Comparison of ENCODE assay signal across 1 cellular context in the genomic region with DNA sequence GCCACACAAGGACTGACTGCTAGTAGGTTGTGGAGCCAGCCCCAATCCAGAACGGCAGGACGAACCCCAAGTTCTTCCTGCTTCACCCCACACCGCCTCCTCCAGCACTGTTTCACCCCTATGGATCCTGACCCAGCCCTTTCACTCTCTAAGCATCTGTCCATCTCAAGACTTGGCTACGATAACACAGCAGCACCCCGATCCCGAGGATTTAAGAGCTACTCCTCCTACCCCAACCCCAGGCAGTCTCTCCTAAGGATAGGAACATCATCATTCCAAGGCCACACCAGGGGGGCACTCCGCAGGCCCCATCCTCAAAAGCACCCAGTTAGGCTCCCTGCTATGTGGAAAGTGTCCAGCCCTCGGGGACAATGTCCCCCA.
TF ChIP-seq lines count a peak whose summit lies in the region.

No MANE protein-coding gene starts in this region.

TF ChIP-seq in HepG2, 621 proteins besides CTCF, POLR2A, EP300 and RAD21 (continued from another document and continues in another):
- TF ChIP-seq ZNF766 (CRISPR knock-in tag; IDR thresholded peaks at IDR 0.05; ENCODE audit: borderline replicate concordance), result no peak
- TF ChIP-seq SP4 (CRISPR knock-in tag; IDR thresholded peaks at IDR 0.05), result no peak
- TF ChIP-seq, protein P1, sequence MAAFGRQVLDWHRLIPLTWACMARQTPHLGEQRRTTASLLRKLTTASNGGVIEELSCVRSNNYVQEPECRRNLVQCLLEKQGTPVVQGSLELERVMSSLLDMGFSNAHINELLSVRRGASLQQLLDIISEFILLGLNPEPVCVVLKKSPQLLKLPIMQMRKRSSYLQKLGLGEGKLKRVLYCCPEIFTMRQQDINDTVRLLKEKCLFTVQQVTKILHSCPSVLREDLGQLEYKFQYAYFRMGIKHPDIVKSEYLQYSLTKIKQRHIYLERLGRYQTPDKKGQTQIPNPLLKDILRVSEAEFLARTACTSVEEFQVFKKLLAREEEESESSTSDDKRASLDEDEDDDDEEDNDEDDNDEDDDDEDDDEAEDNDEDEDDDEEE (CRISPR knock-in tag; IDR thresholded peaks at IDR 0.05), result no peak; the same call in 1 of the 2 replicates
- no peak for TF ChIP-seq REXO4 (CRISPR knock-in tag; IDR thresholded peaks at IDR 0.05; ENCODE audit: borderline replicate concordance)
- no peak for TF ChIP-seq SKI (IDR thresholded peaks at IDR 0.05; ENCODE audit: partially characterized antibody)
- TF ChIP-seq ATF2 (CRISPR knock-in tag; IDR thresholded peaks at IDR 0.05), result no peak
- no peak for TF ChIP-seq BHLHE40 (IDR thresholded peaks at IDR 0.05; ENCODE audit: low read length)
- 0 out of 2 replicates have a peak, but pooled peaks have one; percentile 14 for TF ChIP-seq NRL (CRISPR knock-in tag; IDR thresholded peaks at IDR 0.05; ENCODE audit: borderline replicate concordance)
- TF ChIP-seq HOXA9 (CRISPR knock-in tag; IDR thresholded peaks at IDR 0.05; ENCODE audit: borderline replicate concordance), result 0 out of 2 replicates have a peak, but pooled peaks have one; percentile 15
- no peak for TF ChIP-seq ZNF256 (CRISPR knock-in tag; conservative IDR thresholded peaks at IDR 0.05)
- no peak for TF ChIP-seq ZNF460 (CRISPR knock-in tag; IDR thresholded peaks at IDR 0.05; ENCODE audit: borderline replicate concordance)
- no peak for TF ChIP-seq ZBTB44 (CRISPR knock-in tag; IDR thresholded peaks at IDR 0.05)
- TF ChIP-seq ZNF24 (IDR thresholded peaks at IDR 0.05), result no peak
- TF ChIP-seq DBP (CRISPR knock-in tag; IDR thresholded peaks at IDR 0.05; ENCODE audit: not compliant biosample characterization), result no peak
- TF ChIP-seq RFXAP (CRISPR knock-in tag; IDR thresholded peaks at IDR 0.05; ENCODE audit: borderline replicate concordance), result no peak
- TF ChIP-seq CBX1 (IDR thresholded peaks at IDR 0.05; ENCODE audit: low read depth), result no peak
- no peak for TF ChIP-seq MTF1 (CRISPR knock-in tag; IDR thresholded peaks at IDR 0.05)
- no peak for TF ChIP-seq ADNP (CRISPR knock-in tag; IDR thresholded peaks at IDR 0.05)
- no peak for TF ChIP-seq ZNF597 (CRISPR knock-in tag; IDR thresholded peaks at IDR 0.05)
- TF ChIP-seq TOPORS (CRISPR knock-in tag; IDR thresholded peaks at IDR 0.05), result no peak
- TF ChIP-seq DR1 (CRISPR knock-in tag; IDR thresholded peaks at IDR 0.05), result no peak
- TF ChIP-seq HMGXB3 (CRISPR knock-in tag; IDR thresholded peaks at IDR 0.05; ENCODE audit: borderline replicate concordance), result no peak
- TF ChIP-seq NFKB2 (CRISPR knock-in tag; IDR thresholded peaks at IDR 0.05; ENCODE audit: borderline replicate concordance), result no peak
- no peak for TF ChIP-seq ELF4 (CRISPR knock-in tag; IDR thresholded peaks at IDR 0.05; ENCODE audit: borderline replicate concordance)
- peak; percentile 45; the same call in 1 of the 2 replicates for TF ChIP-seq ZNF609 (CRISPR knock-in tag; IDR thresholded peaks at IDR 0.05; ENCODE audit: borderline replicate concordance)
- no peak for TF ChIP-seq CEBPZ (IDR thresholded peaks at IDR 0.05; ENCODE audit: low read length)
- TF ChIP-seq, protein P2, sequence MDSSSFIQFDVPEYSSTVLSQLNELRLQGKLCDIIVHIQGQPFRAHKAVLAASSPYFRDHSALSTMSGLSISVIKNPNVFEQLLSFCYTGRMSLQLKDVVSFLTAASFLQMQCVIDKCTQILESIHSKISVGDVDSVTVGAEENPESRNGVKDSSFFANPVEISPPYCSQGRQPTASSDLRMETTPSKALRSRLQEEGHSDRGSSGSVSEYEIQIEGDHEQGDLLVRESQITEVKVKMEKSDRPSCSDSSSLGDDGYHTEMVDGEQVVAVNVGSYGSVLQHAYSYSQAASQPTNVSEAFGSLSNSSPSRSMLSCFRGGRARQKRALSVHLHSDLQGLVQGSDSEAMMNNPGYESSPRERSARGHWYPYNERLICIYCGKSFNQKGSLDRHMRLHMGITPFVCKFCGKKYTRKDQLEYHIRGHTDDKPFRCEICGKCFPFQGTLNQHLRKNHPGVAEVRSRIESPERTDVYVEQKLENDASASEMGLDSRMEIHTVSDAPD (CRISPR knock-in tag; IDR thresholded peaks at IDR 0.05), result no peak
- TF ChIP-seq PREB (CRISPR knock-in tag; IDR thresholded peaks at IDR 0.05), result no peak
- no peak for TF ChIP-seq ETV5 (CRISPR knock-in tag; IDR thresholded peaks at IDR 0.05; ENCODE audit: borderline replicate concordance)
